Comparison of ENCODE assay signal across 23 cellular contexts in the genomic region with DNA sequence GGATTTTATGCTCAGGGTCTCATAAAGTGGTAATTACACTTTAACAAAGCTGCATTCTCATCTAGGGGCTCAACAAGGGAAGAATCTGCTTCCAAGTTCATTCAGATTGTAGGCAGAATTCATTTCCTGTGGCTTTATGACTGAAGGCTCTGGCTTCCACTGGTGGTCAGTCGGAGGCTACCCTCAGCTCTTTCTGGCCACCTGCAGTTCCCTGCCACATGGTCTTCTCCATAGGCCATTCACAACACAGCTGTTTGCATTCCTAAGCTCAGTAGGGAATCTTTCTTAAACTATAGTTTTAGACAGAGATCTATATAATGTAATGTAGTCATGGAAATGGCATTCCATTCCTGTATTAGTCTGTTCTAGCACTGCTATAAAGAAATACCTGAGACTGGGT.
"Had no signal": no experiment of that assay in that cellular context is flagged by ENCODE, and none has a peak within 500 bp of the region (broad histone marks: within the 10 kb centered on the region; RNA-seq: fewer than 3 reads in every experiment).

No MANE protein-coding gene starts in this region.

- H3K4me1 ChIP-seq: body of pancreas, Peyer's patch had no signal

- H3K4me3 ChIP-seq: body of pancreas, Peyer's patch, SJCRH30 had no signal

- H3K9ac ChIP-seq: SK-N-SH had no signal

- H3K27ac ChIP-seq: body of pancreas, Peyer's patch, RWPE1, SJCRH30, VCaP had no signal

- H3K36me3 ChIP-seq: Peyer's patch, SJCRH30 had no signal

- H3K27me3 ChIP-seq: body of pancreas, Peyer's patch, SJCRH30 had no signal

- H3K9me3 ChIP-seq: body of pancreas, Peyer's patch, SJCRH30 had no signal

- H3K4me2 ChIP-seq: SK-N-SH had no signal

- DNase-seq: activated CD4-positive, alpha-beta memory T cell treated with anti-CD3 and anti-CD28 coated beads, Interleukin-2, amount 10 ng/mL, durations not matched to agents 7 days and 5 days; activated CD4-positive, alpha-beta T cell treated with anti-CD3 and anti-CD28 coated beads for 36 hours; activated CD4-positive, alpha-beta T cell treated with anti-CD3 and anti-CD28 coated beads, Interleukin-2, amount 50 U/mL, for 1 hour; activated CD8-positive, alpha-beta memory T cell treated with anti-CD3 and anti-CD28 coated beads, Interleukin-2, amount 50 U/mL, for 4 hours; activated gamma-delta T cell treated with Interleukin-2 at 50 U/mL for 16 hours; activated naive CD4-positive, alpha-beta T cell treated with anti-CD3 and anti-CD28 coated beads, Interleukin-2, amount 10 ng/mL, durations not matched to agents 7 days and 5 days; activated naive CD8-positive, alpha-beta T cell treated with anti-CD3 and anti-CD28 coated beads for 36 hours; activated T-cell treated with anti-CD3 and anti-CD28 coated beads, Interleukin-2, amount 50 U/mL, for 72 hours; body of pancreas; Kasumi-1; KBM-7; NCI-H146; NCI-H187 treated with DMSO at 0.1 percent for 48 hours; NCI-H2081 treated with DMSO at 0.1 percent for 48 hours; NCI-H446; NCI-H524; Peyer's patch; Right ventricle myocardium superior; SJCRH30; SK-N-SH; T-helper 1 cell had no signal

- ATAC-seq: activated CD4-positive, alpha-beta T cell treated with anti-CD3 and anti-CD28 coated beads for 36 hours; activated T-cell treated with anti-CD3 and anti-CD28 coated beads, Interleukin-2, amount 50 U/mL, for 72 hours; body of pancreas had no signal
